In the genomic region with DNA sequence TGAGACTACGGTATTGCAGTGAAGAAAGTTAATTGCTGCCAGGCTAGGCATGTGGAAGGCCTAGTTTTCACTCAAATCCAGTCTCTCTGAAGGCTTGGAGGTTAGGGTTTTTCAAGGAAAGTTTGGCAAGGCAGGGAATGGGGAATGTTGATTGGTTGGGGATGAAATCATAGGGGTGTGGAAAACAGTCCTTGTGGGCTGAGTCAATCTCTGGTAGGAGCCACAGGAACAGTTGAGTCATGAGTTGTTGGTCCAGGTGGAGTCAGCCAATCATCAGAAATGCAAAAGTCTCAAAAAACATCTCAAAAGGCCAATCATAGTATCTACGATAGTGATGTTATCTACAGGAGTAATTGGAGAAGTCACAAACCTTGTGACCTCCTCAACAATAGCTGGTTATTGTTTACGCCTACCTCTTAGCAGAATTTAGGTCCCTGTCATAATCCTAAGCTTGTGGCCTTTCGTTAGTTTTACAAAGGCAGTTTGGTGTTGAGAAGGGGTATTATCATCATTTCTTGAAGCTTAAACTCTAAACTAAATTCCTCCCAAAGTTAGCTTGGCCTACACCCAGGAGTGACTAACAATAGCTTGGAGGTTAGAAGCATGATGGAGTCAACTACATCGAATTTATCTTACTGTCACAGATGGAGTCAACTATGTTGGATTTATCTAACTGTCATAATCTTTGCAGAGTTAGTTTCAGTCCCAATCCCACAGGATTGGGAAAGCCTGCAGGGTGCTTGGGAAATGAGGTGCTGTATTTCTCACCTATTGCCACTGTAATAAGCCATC, we compare ENCODE assay signal across 1 cellular context.
TF ChIP-seq lines count a peak whose summit lies in the region.

No MANE protein-coding gene starts in this region.

TF ChIP-seq in SK-N-SH treated with all-trans-retinoic acid at 6 μM for 48 hours, 23 proteins besides CTCF, POLR2A, EP300 and RAD21 (continued from another document):
- TF ChIP-seq OSR1 (CRISPR knock-in tag; IDR thresholded peaks at IDR 0.05) (no peak), ISL1 (CRISPR knock-in tag; IDR thresholded peaks at IDR 0.05) (no peak)
